14 cellular contexts compared by ENCODE assay signal in the genomic region with DNA sequence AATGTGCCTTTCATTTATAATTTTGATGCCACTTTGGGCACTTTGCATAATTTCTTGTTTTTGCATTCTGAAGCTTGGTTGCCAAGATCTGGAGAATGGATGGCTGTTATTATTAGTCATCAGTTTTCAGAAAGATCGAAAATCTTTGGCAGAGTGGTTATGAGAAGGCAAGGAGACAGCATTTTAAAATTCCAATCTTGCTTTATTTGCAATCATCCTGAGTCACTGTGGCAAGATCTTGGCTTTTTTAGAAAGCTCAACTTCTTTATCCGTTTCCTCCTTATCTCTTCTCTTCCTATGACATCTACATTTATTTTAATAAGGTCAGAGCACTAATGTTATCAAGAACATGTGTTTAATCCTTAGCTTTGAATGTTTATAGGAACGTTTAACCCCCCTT. TPM values are rescaled to one million over a fixed set of nuclear protein-coding genes. Genes with fewer than 3 reads are reported as not detected.
DNase-seq lines count a peak whose midpoint lies in the region; TF ChIP-seq lines count a peak whose summit lies in the region.
"Had no signal": no experiment of that assay in that cellular context is flagged by ENCODE, and none has a peak within 500 bp of the region (broad histone marks: within the 10 kb centered on the region; RNA-seq: fewer than 3 reads in every experiment).

No MANE protein-coding gene starts in this region.

- no peaks in the 10 kb centered on the region for H3K27me3 Mint-ChIP-seq in type B pancreatic cell
- H3K27me3 Mint-ChIP-seq: T-helper 17 cell had no signal

- no peaks in the 10 kb centered on the region for H3K9me3 Mint-ChIP-seq in type B pancreatic cell

- no peak overlapping the region for H3K4me3 Mint-ChIP-seq in type B pancreatic cell
- H3K4me3 Mint-ChIP-seq: activated CD8-positive, alpha-beta memory T cell treated with anti-CD3 and anti-CD28 coated beads, Interleukin-2, amount 10 ng/mL, durations not matched to agents 7 days and 5 days; T-helper 17 cell had no signal

- peak; percentile 82 for DNase-seq in HS-5 (ENCODE audit: low read depth)
- DNase-seq in adrenal gland, result no peak
- DNase-seq in fibroblast of pulmonary artery (ENCODE audit: low read depth), result peak; percentile 68
- peak; percentile 77 for DNase-seq in stromal cell of bone marrow (ENCODE audit: low read depth)
- no peak for DNase-seq in type B pancreatic cell (ENCODE audit: extremely low spot score, unreplicated experiment)
- no peak for DNase-seq in occipital lobe (lab: John Stamatoyannopoulos, UW)
- DNase-seq in NCI-H1417 (lab: John Stamatoyannopoulos, UW), result no peak
- DNase-seq: amniotic stem cell, Calu3, erythroblast, T-helper 17 cell had no signal

- H3K36me3 ChIP-seq in adrenal gland (replicated peaks in 1 of 2), result no peaks in the 10 kb centered on the region
- H3K36me3 ChIP-seq: prostate gland had no signal

- TF ChIP-seq POLR2A in adrenal gland (IDR thresholded peaks at IDR 0.05), result no peak

- no peaks in the 10 kb centered on the region for H3K9me3 ChIP-seq in adrenal gland (replicated peaks in 1 of 3)
- H3K9me3 ChIP-seq: prostate gland had no signal

- H3K4me3 ChIP-seq in adrenal gland (no peak overlapping the region), fibroblast of pulmonary artery (replicated peaks; ENCODE audit: low read depth, low read length) (no peak overlapping the region)
- H3K4me3 ChIP-seq: GM12878, prostate gland had no signal

- H3K4me1 Mint-ChIP-seq in type B pancreatic cell (ENCODE audit: unreplicated experiment), result peaks cover 13% of the 10 kb centered on the region
- H3K4me1 Mint-ChIP-seq: activated CD8-positive, alpha-beta memory T cell treated with anti-CD3 and anti-CD28 coated beads, Interleukin-2, amount 10 ng/mL, durations not matched to agents 7 days and 5 days; T-helper 17 cell had no signal

- H3K27ac ChIP-seq in adrenal gland, result peak overlapping the region; percentile 28 to 91 (median 79)

- H3K27me3 ChIP-seq in adrenal gland, result no peaks in the 10 kb centered on the region

- H3K36me3 Mint-ChIP-seq in type B pancreatic cell, result no peaks in the 10 kb centered on the region
- H3K36me3 Mint-ChIP-seq: activated CD8-positive, alpha-beta memory T cell treated with anti-CD3 and anti-CD28 coated beads, Interleukin-2, amount 10 ng/mL, durations not matched to agents 7 days and 5 days had no signal

- intact Hi-C loops in adrenal gland (cut with DNase I), result no loop called here

- TF ChIP-seq CTCF in adrenal gland (IDR thresholded peaks at IDR 0.05) (no peak), fibroblast of pulmonary artery (IDR thresholded peaks at IDR 0.05; ENCODE audit: low read length, missing control alignments) (no peak), type B pancreatic cell (conservative IDR thresholded peaks at IDR 0.05) (no peak)

- 14 to 21% (median 18%) methylated on average over 3 of the region's 3 CpGs for WGBS in adrenal gland, 4 donors

- no peak overlapping the region for H3K27ac Mint-ChIP-seq in type B pancreatic cell
- H3K27ac Mint-ChIP-seq: activated CD8-positive, alpha-beta memory T cell treated with anti-CD3 and anti-CD28 coated beads, Interleukin-2, amount 10 ng/mL, durations not matched to agents 7 days and 5 days; T-helper 17 cell had no signal

- H3K4me1 ChIP-seq in adrenal gland (replicated peaks in 1 of 2), result peaks cover 11 to 20% of the 10 kb centered on the region in 2 donors
- H3K4me1 ChIP-seq: prostate gland had no signal

RNA-seq across cellular contexts. Expression of a gene that starts 31.1 kb away (rescaled TPM):
- total RNA-seq in adrenal gland, result 10 to 100 TPM; 15.3 to 89.6 (median 21.3) TPM
- 10 to 100 TPM in 1 of 3 donors, 1 to 10 TPM in 2; 3.6 to 50.2 (median 4.0) TPM for polyA plus RNA-seq in adrenal gland
- total RNA-seq in type B pancreatic cell (ENCODE audit: low replicate concordance), result 22.9 and 31.9 TPM in 2 replicates
- total RNA-seq in occipital lobe, result 32.3 TPM

RNA-seq across cellular contexts. Expression of a gene that starts 33.2 kb away (rescaled TPM):
- total RNA-seq in adrenal gland, result 10 to 100 TPM in 4 of 8 donors, 1 to 10 TPM in 4; 1.9 to 16.9 (median 9.1) TPM
- polyA plus RNA-seq in adrenal gland, result 10 to 100 TPM; 11.4 to 15.4 (median 11.5) TPM
- total RNA-seq in type B pancreatic cell (ENCODE audit: low replicate concordance), result 27.3 and 27.6 TPM in 2 replicates
- total RNA-seq in occipital lobe, result 10.5 TPM

Comparison
In these comparisons a context has a peak if more than half of its experiments do, and no peak if none do; other contexts are left out.
1. DNase-seq: peak in HS-5 (single experiment), fibroblast of pulmonary artery (single experiment) and stromal cell of bone marrow (single experiment); none in adrenal gland (0 of 7), type B pancreatic cell (single experiment), occipital lobe (single experiment) and NCI-H1417 (0 of 3).